Comparison of ENCODE assay signal across 26 cellular contexts in genomic region chr22:22366478-22366988, GRCh38.
"Had no signal": no experiment of that assay in that cellular context is flagged by ENCODE, and none has a peak within 500 bp of the region (broad histone marks: within the 10 kb centered on the region; RNA-seq: fewer than 3 reads in every experiment).

No MANE protein-coding gene starts in this region.

- H3K9me3 Mint-ChIP-seq: activated CD4-positive, alpha-beta T cell treated with anti-CD3 and anti-CD28 coated beads, Interleukin-2, amount 10 ng/mL, durations not matched to agents 7 days and 5 days; activated naive CD4-positive, alpha-beta T cell treated with anti-CD3 and anti-CD28 coated beads, Interleukin-2, amount 50 U/mL, for 72 hours; activated T-cell treated with anti-CD3 and anti-CD28 coated beads, Interleukin-2, amount 50 U/mL, for 72 hours; dendritic cell treated with granulocyte-macrophage colony-stimulating factor and Interleukin-4, amounts not matched to agents 40 ng/mL and 50 ng/mL, for 4 days; naive thymus-derived CD4-positive, alpha-beta T cell had no signal

- H3K4me1 ChIP-seq: prostate gland, right atrium auricular region, tibial artery had no signal

- H3K9me3 ChIP-seq: adrenal gland, gastroesophageal sphincter, heart right ventricle, mucosa of descending colon, prostate gland, right atrium auricular region, tibial artery had no signal

- H2AFZ ChIP-seq: neural progenitor cell had no signal

- H3K4me2 ChIP-seq: neural progenitor cell had no signal

- DNase-seq: activated CD4-positive, alpha-beta T cell treated with anti-CD3 and anti-CD28 coated beads, Interleukin-2, amount 10 ng/mL, durations not matched to agents 7 days and 5 days; activated CD8-positive, alpha-beta memory T cell treated with anti-CD3 and anti-CD28 coated beads for 24 hours; activated CD8-positive, alpha-beta memory T cell treated with anti-CD3 and anti-CD28 coated beads, Interleukin-2, amount 50 U/mL, for 48 hours; activated effector memory CD4-positive, alpha-beta T cell treated with anti-CD3 and anti-CD28 coated beads, Interleukin-2, amount 50 U/mL, for 16 hours; activated T-cell treated with anti-CD3 and anti-CD28 coated beads, Interleukin-2, amount 50 U/mL, for 72 hours; adrenal gland; effector CD8-positive, alpha-beta T cell; heart right ventricle; kidney glomerular epithelial cell; left ventricle myocardium superior; mesenchymal stem cell; mucosa of descending colon; naive thymus-derived CD4-positive, alpha-beta T cell; stimulated activated CD4-positive, alpha-beta T cell treated with anti-CD3 and anti-CD28 coated beads, Interleukin-12 subunit alpha, Interleukin-12 subunit beta, amount 100 ng/mL, for 4 hours; stimulated activated CD4-positive, alpha-beta T cell treated with anti-CD3 and anti-CD28 coated beads, Interleukin-1b, Interleukin-23, amount 100 ng/mL, for 48 hours; stimulated activated CD8-positive, alpha-beta memory T cell treated with anti-CD3 and anti-CD28 coated beads, Interleukin-4, amount 100 ng/mL, for 48 hours; stimulated activated naive CD8-positive, alpha-beta T cell treated with anti-CD3 and anti-CD28 coated beads, Interleukin-15, Interleukin-2, amounts not matched to agents 100 U/mL and 50 U/mL, for 24 hours; substantia nigra; tibial artery had no signal

- H3K9ac ChIP-seq: neural progenitor cell had no signal

- H3K4me1 Mint-ChIP-seq: activated CD4-positive, alpha-beta T cell treated with anti-CD3 and anti-CD28 coated beads, Interleukin-2, amount 10 ng/mL, durations not matched to agents 7 days and 5 days had no signal

- H3K36me3 ChIP-seq: adrenal gland, gastroesophageal sphincter, heart right ventricle, neural progenitor cell, prostate gland, right atrium auricular region, tibial artery had no signal

- ATAC-seq: activated naive CD4-positive, alpha-beta T cell treated with anti-CD3 and anti-CD28 coated beads, Interleukin-2, amount 50 U/mL, for 72 hours; activated T-cell treated with anti-CD3 and anti-CD28 coated beads, Interleukin-2, amount 50 U/mL, for 72 hours; esophagus mucosa; gastroesophageal sphincter; heart right ventricle; left ventricle myocardium superior; mucosa of descending colon; naive thymus-derived CD4-positive, alpha-beta T cell; stimulated activated naive CD8-positive, alpha-beta T cell treated with anti-CD3 and anti-CD28 coated beads, Interleukin-15, Interleukin-2, amounts not matched to agents 100 U/mL and 50 U/mL, for 24 hours had no signal

- H3K27me3 ChIP-seq: adrenal gland, right atrium auricular region had no signal

- H3K27ac ChIP-seq: adrenal gland, gastroesophageal sphincter, heart right ventricle, neural progenitor cell, prostate gland, right atrium auricular region, tibial artery had no signal

- H3K4me3 ChIP-seq: adrenal gland, gastroesophageal sphincter, heart right ventricle, mucosa of descending colon, neural progenitor cell, prostate gland, right atrium auricular region, tibial artery had no signal

- H3K4me3 Mint-ChIP-seq: activated CD4-positive, alpha-beta T cell treated with anti-CD3 and anti-CD28 coated beads, Interleukin-2, amount 10 ng/mL, durations not matched to agents 7 days and 5 days; activated T-cell treated with anti-CD3 and anti-CD28 coated beads, Interleukin-2, amount 50 U/mL, for 72 hours; dendritic cell treated with granulocyte-macrophage colony-stimulating factor and Interleukin-4, amounts not matched to agents 40 ng/mL and 50 ng/mL, for 4 days; naive thymus-derived CD4-positive, alpha-beta T cell; neural progenitor cell had no signal

- H3K27ac Mint-ChIP-seq: activated CD4-positive, alpha-beta T cell treated with anti-CD3 and anti-CD28 coated beads, Interleukin-2, amount 10 ng/mL, durations not matched to agents 7 days and 5 days; activated naive CD4-positive, alpha-beta T cell treated with anti-CD3 and anti-CD28 coated beads, Interleukin-2, amount 50 U/mL, for 72 hours; activated T-cell treated with anti-CD3 and anti-CD28 coated beads, Interleukin-2, amount 50 U/mL, for 72 hours; dendritic cell treated with granulocyte-macrophage colony-stimulating factor and Interleukin-4, amounts not matched to agents 40 ng/mL and 50 ng/mL, for 4 days; naive thymus-derived CD4-positive, alpha-beta T cell; neural progenitor cell had no signal
